ENCODE assay signal across 1 cellular context in the genomic region with DNA sequence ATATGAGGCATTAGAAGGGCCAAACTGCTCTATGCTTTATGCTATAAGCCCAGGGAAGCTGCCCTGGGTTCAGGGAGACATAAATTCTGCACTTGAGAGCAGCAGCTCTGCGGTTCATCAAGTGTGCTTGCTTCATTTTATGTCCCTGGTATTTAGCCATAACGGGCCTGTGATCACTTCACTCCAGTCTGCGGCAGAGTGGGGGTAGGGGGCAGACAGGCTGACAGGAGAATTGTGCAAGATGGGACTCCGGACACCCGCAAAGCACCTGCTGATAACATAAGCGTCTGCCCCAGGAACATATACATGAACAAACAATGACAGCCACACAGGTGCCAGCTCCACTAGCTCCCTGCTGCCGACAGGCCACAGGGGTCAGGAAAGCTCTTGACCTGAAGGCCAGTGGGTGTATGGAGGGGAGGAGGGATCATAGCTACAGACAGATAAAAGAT.
TF ChIP-seq lines count a peak whose summit lies in the region.

No MANE protein-coding gene starts in this region.

TF ChIP-seq in HepG2, 621 proteins besides CTCF, POLR2A, EP300 and RAD21 (continued from another document and continues in another):
- TF ChIP-seq, protein P1, sequence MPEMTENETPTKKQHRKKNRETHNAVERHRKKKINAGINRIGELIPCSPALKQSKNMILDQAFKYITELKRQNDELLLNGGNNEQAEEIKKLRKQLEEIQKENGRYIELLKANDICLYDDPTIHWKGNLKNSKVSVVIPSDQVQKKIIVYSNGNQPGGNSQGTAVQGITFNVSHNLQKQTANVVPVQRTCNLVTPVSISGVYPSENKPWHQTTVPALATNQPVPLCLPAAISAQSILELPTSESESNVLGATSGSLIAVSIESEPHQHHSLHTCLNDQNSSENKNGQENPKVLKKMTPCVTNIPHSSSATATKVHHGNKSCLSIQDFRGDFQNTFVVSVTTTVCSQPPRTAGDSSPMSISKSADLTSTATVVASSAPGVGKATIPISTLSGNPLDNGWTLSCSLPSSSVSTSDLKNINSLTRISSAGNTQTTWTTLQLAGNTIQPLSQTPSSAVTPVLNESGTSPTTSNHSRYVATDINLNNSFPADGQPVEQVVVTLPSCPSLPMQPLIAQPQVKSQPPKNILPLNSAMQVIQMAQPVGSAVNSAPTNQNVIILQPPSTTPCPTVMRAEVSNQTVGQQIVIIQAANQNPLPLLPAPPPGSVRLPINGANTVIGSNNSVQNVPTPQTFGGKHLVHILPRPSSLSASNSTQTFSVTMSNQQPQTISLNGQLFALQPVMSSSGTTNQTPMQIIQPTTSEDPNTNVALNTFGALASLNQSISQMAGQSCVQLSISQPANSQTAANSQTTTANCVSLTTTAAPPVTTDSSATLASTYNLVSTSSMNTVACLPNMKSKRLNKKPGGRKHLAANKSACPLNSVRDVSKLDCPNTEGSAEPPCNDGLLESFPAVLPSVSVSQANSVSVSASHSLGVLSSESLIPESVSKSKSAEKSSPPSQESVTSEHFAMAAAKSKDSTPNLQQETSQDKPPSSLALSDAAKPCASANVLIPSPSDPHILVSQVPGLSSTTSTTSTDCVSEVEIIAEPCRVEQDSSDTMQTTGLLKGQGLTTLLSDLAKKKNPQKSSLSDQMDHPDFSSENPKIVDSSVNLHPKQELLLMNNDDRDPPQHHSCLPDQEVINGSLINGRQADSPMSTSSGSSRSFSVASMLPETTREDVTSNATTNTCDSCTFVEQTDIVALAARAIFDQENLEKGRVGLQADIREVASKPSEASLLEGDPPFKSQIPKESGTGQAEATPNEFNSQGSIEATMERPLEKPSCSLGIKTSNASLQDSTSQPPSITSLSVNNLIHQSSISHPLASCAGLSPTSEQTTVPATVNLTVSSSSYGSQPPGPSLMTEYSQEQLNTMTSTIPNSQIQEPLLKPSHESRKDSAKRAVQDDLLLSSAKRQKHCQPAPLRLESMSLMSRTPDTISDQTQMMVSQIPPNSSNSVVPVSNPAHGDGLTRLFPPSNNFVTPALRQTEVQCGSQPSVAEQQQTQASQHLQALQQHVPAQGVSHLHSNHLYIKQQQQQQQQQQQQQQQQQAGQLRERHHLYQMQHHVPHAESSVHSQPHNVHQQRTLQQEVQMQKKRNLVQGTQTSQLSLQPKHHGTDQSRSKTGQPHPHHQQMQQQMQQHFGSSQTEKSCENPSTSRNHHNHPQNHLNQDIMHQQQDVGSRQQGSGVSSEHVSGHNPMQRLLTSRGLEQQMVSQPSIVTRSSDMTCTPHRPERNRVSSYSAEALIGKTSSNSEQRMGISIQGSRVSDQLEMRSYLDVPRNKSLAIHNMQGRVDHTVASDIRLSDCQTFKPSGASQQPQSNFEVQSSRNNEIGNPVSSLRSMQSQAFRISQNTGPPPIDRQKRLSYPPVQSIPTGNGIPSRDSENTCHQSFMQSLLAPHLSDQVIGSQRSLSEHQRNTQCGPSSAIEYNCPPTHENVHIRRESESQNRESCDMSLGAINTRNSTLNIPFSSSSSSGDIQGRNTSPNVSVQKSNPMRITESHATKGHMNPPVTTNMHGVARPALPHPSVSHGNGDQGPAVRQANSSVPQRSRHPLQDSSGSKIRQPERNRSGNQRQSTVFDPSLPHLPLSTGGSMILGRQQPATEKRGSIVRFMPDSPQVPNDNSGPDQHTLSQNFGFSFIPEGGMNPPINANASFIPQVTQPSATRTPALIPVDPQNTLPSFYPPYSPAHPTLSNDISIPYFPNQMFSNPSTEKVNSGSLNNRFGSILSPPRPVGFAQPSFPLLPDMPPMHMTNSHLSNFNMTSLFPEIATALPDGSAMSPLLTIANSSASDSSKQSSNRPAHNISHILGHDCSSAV (CRISPR knock-in tag; IDR thresholded peaks at IDR 0.05; ENCODE audit: borderline replicate concordance), result no peak
- peak; percentile 32 for TF ChIP-seq RBM22 (optimal IDR thresholded peaks at IDR 0.05; ENCODE audit: low read length)
- TF ChIP-seq, protein P2, sequence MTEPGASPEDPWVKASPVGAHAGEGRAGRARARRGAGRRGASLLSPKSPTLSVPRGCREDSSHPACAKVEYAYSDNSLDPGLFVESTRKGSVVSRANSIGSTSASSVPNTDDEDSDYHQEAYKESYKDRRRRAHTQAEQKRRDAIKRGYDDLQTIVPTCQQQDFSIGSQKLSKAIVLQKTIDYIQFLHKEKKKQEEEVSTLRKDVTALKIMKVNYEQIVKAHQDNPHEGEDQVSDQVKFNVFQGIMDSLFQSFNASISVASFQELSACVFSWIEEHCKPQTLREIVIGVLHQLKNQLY (CRISPR knock-in tag; IDR thresholded peaks at IDR 0.05), result peak; percentile 92
- TF ChIP-seq RFX5 (IDR thresholded peaks at IDR 0.05; ENCODE audit: low read depth, low read length), result 0 out of 2 replicates have a peak, but pooled peaks have one; percentile 44
- TF ChIP-seq ZNF749 (CRISPR knock-in tag; IDR thresholded peaks at IDR 0.05; ENCODE audit: borderline replicate concordance), result 0 out of 2 replicates have a peak, but pooled peaks have one; percentile 74
- TF ChIP-seq, protein P3, sequence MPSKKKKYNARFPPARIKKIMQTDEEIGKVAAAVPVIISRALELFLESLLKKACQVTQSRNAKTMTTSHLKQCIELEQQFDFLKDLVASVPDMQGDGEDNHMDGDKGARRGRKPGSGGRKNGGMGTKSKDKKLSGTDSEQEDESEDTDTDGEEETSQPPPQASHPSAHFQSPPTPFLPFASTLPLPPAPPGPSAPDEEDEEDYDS (CRISPR knock-in tag; IDR thresholded peaks at IDR 0.05), result peak; percentile 57; the same call in 1 of the 2 replicates
- TF ChIP-seq, protein P4, sequence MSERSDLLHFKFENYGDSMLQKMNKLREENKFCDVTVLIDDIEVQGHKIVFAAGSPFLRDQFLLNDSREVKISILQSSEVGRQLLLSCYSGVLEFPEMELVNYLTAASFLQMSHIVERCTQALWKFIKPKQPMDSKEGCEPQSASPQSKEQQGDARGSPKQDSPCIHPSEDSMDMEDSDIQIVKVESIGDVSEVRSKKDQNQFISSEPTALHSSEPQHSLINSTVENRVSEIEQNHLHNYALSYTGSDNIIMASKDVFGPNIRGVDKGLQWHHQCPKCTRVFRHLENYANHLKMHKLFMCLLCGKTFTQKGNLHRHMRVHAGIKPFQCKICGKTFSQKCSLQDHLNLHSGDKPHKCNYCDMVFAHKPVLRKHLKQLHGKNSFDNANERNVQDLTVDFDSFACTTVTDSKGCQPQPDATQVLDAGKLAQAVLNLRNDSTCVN (CRISPR knock-in tag; IDR thresholded peaks at IDR 0.05; ENCODE audit: borderline replicate concordance), result no peak; the same call in 1 of the 2 replicates
- no peak for TF ChIP-seq RARG (CRISPR knock-in tag; IDR thresholded peaks at IDR 0.05; ENCODE audit: low read depth)
- peak; percentile 92 for TF ChIP-seq TBX3 (IDR thresholded peaks at IDR 0.05; ENCODE audit: borderline replicate concordance)
- TF ChIP-seq MAF1 (CRISPR knock-in tag; IDR thresholded peaks at IDR 0.05; ENCODE audit: borderline replicate concordance), result no peak
- TF ChIP-seq, protein P5, sequence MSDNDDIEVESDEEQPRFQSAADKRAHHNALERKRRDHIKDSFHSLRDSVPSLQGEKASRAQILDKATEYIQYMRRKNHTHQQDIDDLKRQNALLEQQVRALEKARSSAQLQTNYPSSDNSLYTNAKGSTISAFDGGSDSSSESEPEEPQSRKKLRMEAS (IDR thresholded peaks at IDR 0.05), result peak; percentile 74
- TF ChIP-seq, protein P6, sequence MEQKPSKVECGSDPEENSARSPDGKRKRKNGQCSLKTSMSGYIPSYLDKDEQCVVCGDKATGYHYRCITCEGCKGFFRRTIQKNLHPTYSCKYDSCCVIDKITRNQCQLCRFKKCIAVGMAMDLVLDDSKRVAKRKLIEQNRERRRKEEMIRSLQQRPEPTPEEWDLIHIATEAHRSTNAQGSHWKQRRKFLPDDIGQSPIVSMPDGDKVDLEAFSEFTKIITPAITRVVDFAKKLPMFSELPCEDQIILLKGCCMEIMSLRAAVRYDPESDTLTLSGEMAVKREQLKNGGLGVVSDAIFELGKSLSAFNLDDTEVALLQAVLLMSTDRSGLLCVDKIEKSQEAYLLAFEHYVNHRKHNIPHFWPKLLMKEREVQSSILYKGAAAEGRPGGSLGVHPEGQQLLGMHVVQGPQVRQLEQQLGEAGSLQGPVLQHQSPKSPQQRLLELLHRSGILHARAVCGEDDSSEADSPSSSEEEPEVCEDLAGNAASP (CRISPR knock-in tag; IDR thresholded peaks at IDR 0.05; ENCODE audit: borderline replicate concordance), result peak; percentile 89
- peak; percentile 74; the same call in 1 of the 2 replicates for TF ChIP-seq IRF2 (CRISPR knock-in tag; IDR thresholded peaks at IDR 0.05)
- TF ChIP-seq ZNF142 (CRISPR knock-in tag; IDR thresholded peaks at IDR 0.05), result no peak
- peak; percentile 84; the same call in 1 of the 2 replicates for TF ChIP-seq ZFP36L1 (CRISPR knock-in tag; IDR thresholded peaks at IDR 0.05)
- TF ChIP-seq ZNF468 (CRISPR knock-in tag; IDR thresholded peaks at IDR 0.05), result no peak
- peak; percentile 72 for TF ChIP-seq JUND (CRISPR knock-in tag; IDR thresholded peaks at IDR 0.05)
- TF ChIP-seq NR3C1 (CRISPR knock-in tag; IDR thresholded peaks at IDR 0.05), result no peak
- peak; percentile 78; the same call in 1 of the 2 replicates for TF ChIP-seq ZHX1 (CRISPR knock-in tag; IDR thresholded peaks at IDR 0.05; ENCODE audit: low read depth)
- peak; percentile 95 for TF ChIP-seq MTA1 (CRISPR knock-in tag; IDR thresholded peaks at IDR 0.05; ENCODE audit: borderline replicate concordance)
- TF ChIP-seq ZNF761 (CRISPR knock-in tag; conservative IDR thresholded peaks at IDR 0.05), result peak; percentile 77; the same call in 1 of the 2 replicates
- no peak for TF ChIP-seq ZNF18 (CRISPR knock-in tag; IDR thresholded peaks at IDR 0.05; ENCODE audit: insufficient replicate concordance)
- peak; percentile 42; the same call in 1 of the 2 replicates for TF ChIP-seq ZNF263 (CRISPR knock-in tag; IDR thresholded peaks at IDR 0.05)
- peak; percentile 89 for TF ChIP-seq NKX3-1 (CRISPR knock-in tag; IDR thresholded peaks at IDR 0.05)
